Comparison of ENCODE assay signal across 15 cellular contexts in genomic region chr9:134936021-134936761, GRCh38.
DNase-seq lines count a peak whose midpoint lies in the region; ATAC-seq, FAIRE-seq and TF ChIP-seq lines count a peak whose summit lies in the region.
"Had no signal": no experiment of that assay in that cellular context is flagged by ENCODE, and none has a peak within 500 bp of the region (broad histone marks: within the 10 kb centered on the region; RNA-seq: fewer than 3 reads in every experiment).

No MANE protein-coding gene starts in this region.

- DNase-seq in RPMI8226 (peak; percentile 66), nephron progenitor cell (no peak), D721Med (ENCODE audit: insufficient read length, low spot score) (no peak), amniotic stem cell (lab: John Stamatoyannopoulos, UW) (no peak), NCI-H187 treated with DMSO at 0.1 percent for 48 hours (lab: John Stamatoyannopoulos, UW) (no peak), NAMALWA (ENCODE audit: low spot score) (no peak)
- DNase-seq: activated CD4-positive, alpha-beta T cell treated with anti-CD3 and anti-CD28 coated beads for 36 hours; activated T-cell treated with anti-CD3 and anti-CD28 coated beads, Interleukin-2, amount 50 U/mL, for 4 hours; GF-D8; NCI-H2171 treated with DMSO at 0.1 percent for 48 hours; PC-3; T-helper 1 cell had no signal

- H3K4me1 Mint-ChIP-seq in nephron progenitor cell: peaks cover 91% of the 10 kb centered on the region
- H3K4me1 Mint-ChIP-seq: activated CD4-positive, alpha-beta T cell treated with anti-CD3 and anti-CD28 coated beads for 36 hours had no signal

- FAIRE-seq in D721Med (lab: Jason Lieb, UNC): no peak
- FAIRE-seq: H54 had no signal

- ATAC-seq in GM18505 (IDR thresholded peaks at IDR 0.05; ENCODE audit: unreplicated experiment): no peak
- peak; percentile 26 for ATAC-seq in GM21529 (IDR thresholded peaks at IDR 0.05; ENCODE audit: unreplicated experiment)
- ATAC-seq: activated CD4-positive, alpha-beta T cell treated with anti-CD3 and anti-CD28 coated beads for 36 hours; activated T-cell treated with anti-CD3 and anti-CD28 coated beads, Interleukin-2, amount 50 U/mL, for 4 hours; PC-3 had no signal

- H3K36me3 Mint-ChIP-seq in nephron progenitor cell (ENCODE audit: low read depth): no peaks in the 10 kb centered on the region

- peak overlapping the region; percentile 96 for H3K27ac Mint-ChIP-seq in nephron progenitor cell
- H3K27ac Mint-ChIP-seq: activated CD4-positive, alpha-beta T cell treated with anti-CD3 and anti-CD28 coated beads for 36 hours had no signal

- peak overlapping the region; percentile 55 for H3K4me3 Mint-ChIP-seq in nephron progenitor cell
- H3K4me3 Mint-ChIP-seq: activated CD4-positive, alpha-beta T cell treated with anti-CD3 and anti-CD28 coated beads for 36 hours; activated T-cell treated with anti-CD3 and anti-CD28 coated beads, Interleukin-2, amount 50 U/mL, for 4 hours had no signal

- H3K27me3 Mint-ChIP-seq in nephron progenitor cell (ENCODE audit: low read depth, poor library complexity): peaks cover 5% of the 10 kb centered on the region

- TF ChIP-seq POLR2A in GM18505 (IDR thresholded peaks at IDR 0.05; ENCODE audit: borderline replicate concordance, extremely low read depth, insufficient read depth, insufficient read length): peak; percentile 42

- TF ChIP-seq CTCF in nephron progenitor cell (IDR thresholded peaks at IDR 0.05) (no peak), D721Med (IDR thresholded peaks at IDR 0.05; ENCODE audit: insufficient read depth, missing control alignments) (no peak)

- H3K9me3 Mint-ChIP-seq in nephron progenitor cell: no peaks in the 10 kb centered on the region
- H3K9me3 Mint-ChIP-seq: activated T-cell treated with anti-CD3 and anti-CD28 coated beads, Interleukin-2, amount 50 U/mL, for 4 hours had no signal
